14 cellular contexts compared by ENCODE assay signal in the genomic region with DNA sequence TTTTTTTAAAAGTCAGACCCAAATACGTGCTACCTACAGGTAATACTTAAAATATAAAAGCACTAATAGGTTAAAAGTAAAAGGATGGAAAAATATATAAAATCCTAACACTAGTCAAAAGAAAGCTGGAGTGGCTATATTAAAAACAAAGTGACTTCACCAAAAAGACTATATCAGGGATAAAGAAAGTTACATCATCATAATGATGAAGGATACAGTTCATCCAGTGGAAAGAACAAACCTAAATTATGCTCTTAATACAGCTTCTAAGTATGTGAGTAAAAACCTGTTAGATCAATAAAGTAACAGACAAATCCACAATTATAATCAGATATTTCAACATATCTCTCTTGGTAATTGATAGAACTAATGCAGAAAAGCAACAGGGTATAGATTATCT. TPM values are rescaled to one million over a fixed set of nuclear protein-coding genes. Genes with fewer than 3 reads are reported as not detected.
DNase-seq lines count a peak whose midpoint lies in the region; TF ChIP-seq lines count a peak whose summit lies in the region.
"Had no signal": no experiment of that assay in that cellular context is flagged by ENCODE, and none has a peak within 500 bp of the region (broad histone marks: within the 10 kb centered on the region; RNA-seq: fewer than 3 reads in every experiment).

No MANE protein-coding gene starts in this region.

- H3K79me2 ChIP-seq in OCI-LY3 (ENCODE audit: low read length) (peaks cover 23% of the 10 kb centered on the region), parathyroid adenoma (no peaks in the 10 kb centered on the region)

- no peak overlapping the region for H3K27ac Mint-ChIP-seq in activated T-cell treated with anti-CD3 and anti-CD28 coated beads, Interleukin-2, amount 50 U/mL, for 24 hours
- H3K27ac Mint-ChIP-seq in brain: peak overlapping the region in 1 of 5 experiments; percentile 98

- no peak for TF ChIP-seq CTCF in OCI-LY3 (IDR thresholded peaks at IDR 0.05; ENCODE audit: low read depth, low read length)
- TF ChIP-seq CTCF in brain (conservative IDR thresholded peaks at IDR 0.05): no peak
- no peak for TF ChIP-seq CTCF in parathyroid adenoma (IDR thresholded peaks at IDR 0.05)

- H3K4me1 Mint-ChIP-seq in activated T-cell treated with anti-CD3 and anti-CD28 coated beads, Interleukin-2, amount 50 U/mL, for 24 hours (ENCODE audit: low read depth): peaks cover 44% of the 10 kb centered on the region
- H3K4me1 Mint-ChIP-seq in brain: peaks cover 53% of the 10 kb centered on the region

- peaks cover 43% of the 10 kb centered on the region for H3K36me3 Mint-ChIP-seq in activated T-cell treated with anti-CD3 and anti-CD28 coated beads, Interleukin-2, amount 50 U/mL, for 24 hours (ENCODE audit: low read depth)
- peaks cover 53% of the 10 kb centered on the region for H3K36me3 Mint-ChIP-seq in brain

- no peak overlapping the region for H3K9ac ChIP-seq in OCI-LY3 (ENCODE audit: low read length)
- no peak overlapping the region for H3K9ac ChIP-seq in parathyroid adenoma

- H3K27me3 Mint-ChIP-seq in activated T-cell treated with anti-CD3 and anti-CD28 coated beads, Interleukin-2, amount 50 U/mL, for 24 hours: peaks cover 6% of the 10 kb centered on the region
- peaks cover 23% of the 10 kb centered on the region for H3K27me3 Mint-ChIP-seq in brain

- H3K4me1 ChIP-seq in OCI-LY3 (ENCODE audit: low read length) (peaks cover 9% of the 10 kb centered on the region; the same call in 1 of the 2 replicates), parathyroid adenoma (no peaks in the 10 kb centered on the region)

- H3K36me3 ChIP-seq in OCI-LY3 (replicated peaks; ENCODE audit: low read depth, low read length): peaks cover 9% of the 10 kb centered on the region
- no peaks in the 10 kb centered on the region for H3K36me3 ChIP-seq in parathyroid adenoma (ENCODE audit: control insufficient read depth, insufficient read depth, low read length)
- no peaks in the 10 kb centered on the region for H3K36me3 ChIP-seq in MG63
- H3K36me3 ChIP-seq: heart left ventricle had no signal

- peak overlapping the region; percentile 84; the same call in 1 of the 2 replicates for H3K4me3 ChIP-seq in OCI-LY3 (ENCODE audit: low read length)
- peak overlapping the region; percentile 89 for H3K4me3 ChIP-seq in parathyroid adenoma (ENCODE audit: low read depth, low read length)
- H3K4me3 ChIP-seq in MG63: no peak overlapping the region; the same call in 1 of the 2 replicates

- H3K4me3 Mint-ChIP-seq in activated T-cell treated with anti-CD3 and anti-CD28 coated beads, Interleukin-2, amount 50 U/mL, for 24 hours: peak overlapping the region; percentile 100
- H3K4me3 Mint-ChIP-seq in brain: peak overlapping the region; percentile 97 to 100 (median 99)

- no peak for DNase-seq in activated T-cell treated with anti-CD3 and anti-CD28 coated beads, Interleukin-2, amount 50 U/mL, for 24 hours
- DNase-seq in activated T-cell treated with anti-CD3 and anti-CD28 coated beads, Interleukin-2, amount 50 U/mL, for 48 hours: no peak
- DNase-seq in MG63 (no peak), Ammon's horn (ENCODE audit: low spot score) (no peak), UCSD-AML1 (lab: John Stamatoyannopoulos, UW; ENCODE audit: unreplicated experiment) (no peak)
- DNase-seq: activated CD8-positive, alpha-beta memory T cell treated with anti-CD3 and anti-CD28 coated beads for 24 hours; body of pancreas; heart left ventricle; NCI-H187; NCI-H748 treated with DMSO at 0.1 percent for 48 hours; occipital lobe had no signal

- H3K27me3 ChIP-seq in OCI-LY3 (ENCODE audit: low read depth, low read length) (no peaks in the 10 kb centered on the region), parathyroid adenoma (ENCODE audit: control insufficient read depth, insufficient read depth, low read length) (no peaks in the 10 kb centered on the region), MG63 (no peaks in the 10 kb centered on the region)
- H3K27me3 ChIP-seq: body of pancreas, heart left ventricle had no signal

- H3K9me3 Mint-ChIP-seq in activated T-cell treated with anti-CD3 and anti-CD28 coated beads, Interleukin-2, amount 50 U/mL, for 24 hours: peaks cover 25% of the 10 kb centered on the region
- H3K9me3 Mint-ChIP-seq in brain: peaks cover 49 to 76% (median 66%) of the 10 kb centered on the region in 5 experiments

- H3K27ac ChIP-seq in OCI-LY3 (ENCODE audit: low read length) (no peak overlapping the region), parathyroid adenoma (no peak overlapping the region)

- H2AFZ ChIP-seq in OCI-LY3 (ENCODE audit: low read depth, low read length) (no peak overlapping the region), parathyroid adenoma (no peak overlapping the region)

- peak overlapping the region; percentile 60; the same call in 1 of the 2 replicates for H3K4me2 ChIP-seq in OCI-LY3 (ENCODE audit: low read length)
- no peak overlapping the region for H3K4me2 ChIP-seq in parathyroid adenoma (ENCODE audit: low read length)

- H4K20me1 ChIP-seq in OCI-LY3 (ENCODE audit: insufficient read depth, low read length): no peaks in the 10 kb centered on the region

- peaks cover 35% of the 10 kb centered on the region for H3K9me3 ChIP-seq in OCI-LY3 (ENCODE audit: insufficient read depth, low read length)
- H3K9me3 ChIP-seq in parathyroid adenoma (ENCODE audit: control insufficient read depth, low read length): no peaks in the 10 kb centered on the region
- peaks cover 26% of the 10 kb centered on the region for H3K9me3 ChIP-seq in MG63
- H3K9me3 ChIP-seq: body of pancreas had no signal

RNA-seq across cellular contexts. Expression of a gene that starts 1.1 kb away (rescaled TPM):
- 0.88 TPM for polyA plus RNA-seq in brain (ENCODE audit: insufficient read depth, low read depth, low replicate concordance)
- total RNA-seq in MG63 (2014; rRNA removed; shearing (Covaris generic); ENCODE audit: low replicate concordance): 1.3 and 3.6 TPM in 2 replicates

RNA-seq across cellular contexts. Expression of a gene that starts 33.6 kb away (rescaled TPM):
- polyA plus RNA-seq in brain (ENCODE audit: insufficient read depth, low read depth, low replicate concordance): 1.9 TPM
- 1.5 and 61.0 TPM in 2 replicates for total RNA-seq in MG63 (2014; rRNA removed; shearing (Covaris generic); ENCODE audit: low replicate concordance)
